8 cellular contexts compared by ENCODE assay signal in genomic region chr5:113678924-113679575, GRCh38.
DNase-seq lines count a peak whose midpoint lies in the region; ATAC-seq and TF ChIP-seq lines count a peak whose summit lies in the region.

No MANE protein-coding gene starts in this region.

- no peak overlapping the region for H3K9ac ChIP-seq in OCI-LY1 (ENCODE audit: low read length)

- H3K27ac Mint-ChIP-seq in CD8-positive, alpha-beta memory T cell: no peak overlapping the region

- CTCF ChIA-PET in CD8-positive, alpha-beta memory T cell (lab: Charles Lee): no interaction called here

- no peaks in the 10 kb centered on the region for H3K9me3 ChIP-seq in BE2C
- H3K9me3 ChIP-seq in OCI-LY1 (ENCODE audit: low read length): no peaks in the 10 kb centered on the region
- no peaks in the 10 kb centered on the region for H3K9me3 ChIP-seq in CD8-positive, alpha-beta memory T cell (ENCODE audit: low read length)

- no peaks in the 10 kb centered on the region for H3K9me2 ChIP-seq in OCI-LY1 (ENCODE audit: low read depth, low read length)

- in situ Hi-C loops in GM13976 (cut with MboI; ENCODE audit: low sequenced_read_pairs, unreplicated experiment): loop anchor here (25.0 kb wide), 1 partner anchor 783 kb away; no protein-coding TSS in a partner anchor

- no peaks in the 10 kb centered on the region for H3F3A ChIP-seq in OCI-LY1 (ENCODE audit: insufficient read depth, low read length)

- DNase-seq in BE2C: peak; percentile 45
- DNase-seq in GM13976 (ENCODE audit: low spot score): peak; percentile 21
- DNase-seq in choroid plexus epithelial cell (ENCODE audit: low read depth): peak; percentile 70
- peak; percentile 65 to 80 for DNase-seq in lung microvascular endothelial cell (ENCODE audit: low read depth in 2 of 2)
- DNase-seq in CD8-positive, alpha-beta memory T cell: no peak
- DNase-seq in activated CD4-positive, CD25-positive, alpha-beta regulatory T cell treated with anti-CD3 and anti-CD28 coated beads, Interleukin-2, amount 50 U/mL, for 72 hours: no peak

- H3K27me3 ChIP-seq in BE2C (no peaks in the 10 kb centered on the region), OCI-LY1 (ENCODE audit: insufficient read depth, low read length) (no peaks in the 10 kb centered on the region)
- H3K27me3 ChIP-seq in CD8-positive, alpha-beta memory T cell (ENCODE audit: insufficient read depth, low read length, poor library complexity, severe bottlenecking): no peaks in the 10 kb centered on the region

- no peaks in the 10 kb centered on the region for H3K4me1 Mint-ChIP-seq in CD8-positive, alpha-beta memory T cell

- no peaks in the 10 kb centered on the region for H4K20me1 ChIP-seq in OCI-LY1 (ENCODE audit: insufficient read depth, low read length)

- no peaks in the 10 kb centered on the region for H3K79me2 ChIP-seq in OCI-LY1 (ENCODE audit: insufficient read depth, low read length)

- no peak overlapping the region for H2AFZ ChIP-seq in OCI-LY1 (ENCODE audit: low read length)

- no peak overlapping the region for H3K4me3 ChIP-seq in BE2C (ENCODE audit: low read depth, low read length)
- no peak overlapping the region for H3K4me3 ChIP-seq in OCI-LY1 (ENCODE audit: low read depth, low read length, poor library complexity, severe bottlenecking)
- H3K4me3 ChIP-seq in choroid plexus epithelial cell (ENCODE audit: low read depth, low read length): no peak overlapping the region
- no peak overlapping the region for H3K4me3 ChIP-seq in CD8-positive, alpha-beta memory T cell (ENCODE audit: low read length)

- ATAC-seq in HG03342 (IDR thresholded peaks at IDR 0.05; ENCODE audit: unreplicated experiment): peak; percentile 73

- H3K27ac ChIP-seq in OCI-LY1 (ENCODE audit: low read depth, low read length, poor library complexity, severe bottlenecking): no peak overlapping the region
- H3K27ac ChIP-seq in CD8-positive, alpha-beta memory T cell (ENCODE audit: low read depth, low read length): no peak overlapping the region

- H3K36me3 Mint-ChIP-seq in CD8-positive, alpha-beta memory T cell: no peaks in the 10 kb centered on the region

- peaks cover 0 to 2% (median 0%) of the 10 kb centered on the region in 5 donors for H3K9me3 Mint-ChIP-seq in CD8-positive, alpha-beta memory T cell

- H3K4me2 ChIP-seq in OCI-LY1 (ENCODE audit: low read length): no peak overlapping the region

- H3K4me1 ChIP-seq in BE2C: no peaks in the 10 kb centered on the region
- H3K4me1 ChIP-seq in OCI-LY1 (ENCODE audit: insufficient read depth, low read length, severe bottlenecking): no peaks in the 10 kb centered on the region
- no peaks in the 10 kb centered on the region for H3K4me1 ChIP-seq in CD8-positive, alpha-beta memory T cell (ENCODE audit: insufficient read depth, low read length)

- H3K27me3 Mint-ChIP-seq in CD8-positive, alpha-beta memory T cell: peaks cover 0 to 2% of the 10 kb centered on the region in 2 donors

- no peak overlapping the region for H3K4me3 Mint-ChIP-seq in CD8-positive, alpha-beta memory T cell

- POLR2A ChIA-PET in CD8-positive, alpha-beta memory T cell (lab: Charles Lee): no interaction called here

- TF ChIP-seq CTCF in BE2C (IDR thresholded peaks at IDR 0.05; ENCODE audit: low read depth, low read length): peak; percentile 89
- TF ChIP-seq CTCF in GM13976 (IDR thresholded peaks at IDR 0.05; ENCODE audit: borderline replicate concordance, control extremely low read depth, extremely low read depth, insufficient read depth, missing control alignments): peak; percentile 65
- peak; percentile 63 for TF ChIP-seq CTCF in OCI-LY1 (IDR thresholded peaks at IDR 0.05; ENCODE audit: low read length)
- TF ChIP-seq CTCF in choroid plexus epithelial cell (conservative IDR thresholded peaks at IDR 0.05; ENCODE audit: low read depth, low read length): peak; percentile 83

- H3K36me3 ChIP-seq in BE2C (no peaks in the 10 kb centered on the region), OCI-LY1 (ENCODE audit: insufficient read depth, low read length) (no peaks in the 10 kb centered on the region; the same call in 1 of the 2 replicates)
- H3K36me3 ChIP-seq in CD8-positive, alpha-beta memory T cell (ENCODE audit: insufficient read depth, low read length): no peaks in the 10 kb centered on the region

Comparison
In these comparisons a context has a peak if more than half of its experiments do, and no peak if none do; other contexts are left out.
1. DNase-seq: peak in BE2C (single experiment), GM13976 (single experiment), choroid plexus epithelial cell (single experiment) and lung microvascular endothelial cell (2 of 2); none in CD8-positive, alpha-beta memory T cell (0 of 5) and activated CD4-positive, CD25-positive, alpha-beta regulatory T cell treated with anti-CD3 and anti-CD28 coated beads, Interleukin-2, amount 50 U/mL, for 72 hours (single experiment).
2. Peak in every context shown above with its lines, with median percentiles within 50 percentile points of each other: CTCF ChIP-seq.